ENCODE assay signal across 14 cellular contexts in the genomic region with DNA sequence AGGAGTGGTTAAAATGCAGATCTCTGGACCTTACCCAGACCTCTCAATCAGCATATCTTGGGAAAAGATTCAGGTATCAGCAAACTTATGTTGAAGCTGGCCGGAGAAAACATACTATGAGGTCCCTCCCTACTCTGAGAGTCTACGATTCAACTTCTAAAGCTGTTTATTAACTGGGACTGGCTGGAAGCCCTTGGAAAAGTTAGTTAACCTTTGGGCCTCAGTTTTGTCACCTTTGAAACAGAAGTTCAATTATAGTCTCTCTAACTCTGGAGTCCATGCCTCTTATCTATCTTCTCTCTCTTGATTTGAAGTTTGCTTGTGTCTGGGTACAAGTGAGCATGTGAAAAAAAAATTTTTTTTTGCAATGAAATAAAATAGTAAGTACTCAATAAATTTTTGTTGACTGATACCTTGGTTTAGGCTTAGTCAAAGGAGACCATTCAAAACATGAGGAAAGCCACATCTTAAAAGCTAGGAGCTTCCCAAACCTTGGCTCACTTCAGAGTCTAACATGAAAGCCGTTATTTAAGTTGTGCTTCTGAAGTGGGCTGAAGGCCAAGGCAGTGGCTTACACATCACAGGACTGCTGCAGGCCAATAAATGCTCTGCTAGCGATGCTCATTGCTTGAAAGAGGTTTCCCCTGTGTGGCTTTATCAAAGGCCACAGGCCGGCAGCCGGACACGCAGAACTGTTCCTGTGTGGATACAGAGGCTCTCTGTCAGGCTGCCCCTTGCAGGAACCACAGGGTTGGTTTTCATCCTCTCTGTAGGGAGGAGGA.
"Had no signal": no experiment of that assay in that cellular context is flagged by ENCODE, and none has a peak within 500 bp of the region (broad histone marks: within the 10 kb centered on the region; RNA-seq: fewer than 3 reads in every experiment).

No MANE protein-coding gene starts in this region.

- H3K36me3 Mint-ChIP-seq: natural killer cell treated with Interleukin-12 subunit alpha and Interleukin-12 subunit beta and Interleukin-15 and Interleukin-18, amount 100 ng/mL, for 72 hours had no signal

- H3K4me1 ChIP-seq: adrenal gland, foreskin keratinocyte, heart left ventricle, stomach had no signal

- H3K27ac Mint-ChIP-seq: activated CD8-positive, alpha-beta T cell treated with anti-CD3 and anti-CD28 coated beads, Interleukin-2, amount 10 ng/mL, durations not matched to agents 7 days and 5 days; natural killer cell treated with Interleukin-12 subunit alpha and Interleukin-12 subunit beta and Interleukin-15 and Interleukin-18, amount 100 ng/mL, for 72 hours had no signal

- H3K4me3 ChIP-seq: adrenal gland, heart left ventricle, SK-N-MC, stomach had no signal

- H3K4me3 Mint-ChIP-seq: activated CD8-positive, alpha-beta T cell treated with anti-CD3 and anti-CD28 coated beads, Interleukin-2, amount 10 ng/mL, durations not matched to agents 7 days and 5 days; natural killer cell treated with Interleukin-12 subunit alpha and Interleukin-12 subunit beta and Interleukin-15 and Interleukin-18, amount 100 ng/mL, for 72 hours had no signal

- H3K36me3 ChIP-seq: adrenal gland, heart left ventricle, stomach had no signal

- H3K27me3 ChIP-seq: adrenal gland, foreskin keratinocyte had no signal

- H3K9me3 Mint-ChIP-seq: natural killer cell treated with Interleukin-12 subunit alpha and Interleukin-12 subunit beta and Interleukin-15 and Interleukin-18, amount 100 ng/mL, for 72 hours had no signal

- H3K27ac ChIP-seq: adrenal gland, foreskin keratinocyte, heart left ventricle, SK-N-MC, stomach had no signal

- ATAC-seq: activated CD8-positive, alpha-beta T cell treated with anti-CD3 and anti-CD28 coated beads, Interleukin-2, amount 10 ng/mL, durations not matched to agents 7 days and 5 days; foreskin keratinocyte; heart left ventricle; natural killer cell treated with Interleukin-12 subunit alpha and Interleukin-12 subunit beta and Interleukin-15 and Interleukin-18, amount 100 ng/mL, for 72 hours had no signal

- DNase-seq: activated CD4-positive, alpha-beta T cell treated with anti-CD3 and anti-CD28 coated beads for 48 hours; activated CD8-positive, alpha-beta T cell treated with anti-CD3 and anti-CD28 coated beads, Interleukin-2, amount 10 ng/mL, durations not matched to agents 7 days and 5 days; activated naive CD4-positive, alpha-beta T cell treated with anti-CD3 and anti-CD28 coated beads, Interleukin-2, amount 50 U/mL, for 16 hours; adrenal gland; dermis blood vessel endothelial cell; foreskin keratinocyte; heart left ventricle; kidney glomerular epithelial cell; occipital lobe; stimulated activated CD4-positive, alpha-beta T cell treated with anti-CD3 and anti-CD28 coated beads, Interleukin-4, amount 100 ng/mL, for 4 hours; stomach; T-helper 1 cell had no signal

- H3K9me3 ChIP-seq: adrenal gland, heart left ventricle, stomach had no signal
